ENCODE assay signal across 28 cellular contexts in genomic region chr5:151607304-151607703, GRCh38. TPM values are rescaled to one million over a fixed set of nuclear protein-coding genes. Genes with fewer than 3 reads are reported as not detected.
"Had no signal": no experiment of that assay in that cellular context is flagged by ENCODE, and none has a peak within 500 bp of the region (broad histone marks: within the 10 kb centered on the region; RNA-seq: fewer than 3 reads in every experiment).

No MANE protein-coding gene starts in this region.

- ATAC-seq: stimulated activated memory B cell treated with anti-CD40 and anti-IgM and Interleukin-4, amounts not matched to agents 10 μg/mL and 1 μg/mL and 100 μg/mL, for 72 hours; stimulated activated naive B cell treated with anti-CD40 and anti-IgM and Interleukin-4, amounts not matched to agents 10 μg/mL and 1 μg/mL and 100 μg/mL, for 72 hours; stimulated activated naive CD8-positive, alpha-beta T cell treated with anti-CD3 and anti-CD28 coated beads, Interleukin-15, amount 100 ng/mL, for 72 hours; stimulated activated naive CD8-positive, alpha-beta T cell treated with anti-CD3 and anti-CD28 coated beads, Interleukin-15, Interleukin-2, amounts not matched to agents 100 U/mL and 50 U/mL, for 24 hours; upper lobe of right lung had no signal

- H3K9me3 Mint-ChIP-seq: stimulated activated effector memory CD8-positive, alpha-beta T cell treated with anti-CD3 and anti-CD28 coated beads, Interleukin-12 subunit alpha, Interleukin-12 subunit beta, amount 100 ng/mL, for 72 hours; stimulated activated memory B cell treated with anti-CD40 and anti-IgM and Interleukin-4, amounts not matched to agents 10 μg/mL and 1 μg/mL and 100 μg/mL, for 72 hours; stimulated activated naive CD8-positive, alpha-beta T cell treated with anti-CD3 and anti-CD28 coated beads, Interleukin-15, amount 100 ng/mL, for 72 hours; stimulated activated naive CD8-positive, alpha-beta T cell treated with anti-CD3 and anti-CD28 coated beads, Interleukin-15, Interleukin-2, amounts not matched to agents 100 ng/mL and 50 ng/mL, for 24 hours; type B pancreatic cell had no signal

- H3K27ac ChIP-seq: stomach, suprapubic skin, testis, thoracic aorta, thyroid gland, tibial artery, tibial nerve, transverse colon, upper lobe of left lung, upper lobe of right lung, uterus, vagina had no signal

- H3K9me3 ChIP-seq: stomach, suprapubic skin, testis, thoracic aorta, thyroid gland, tibial artery, tibial nerve, transverse colon, upper lobe of left lung, upper lobe of right lung, uterus, vagina had no signal

- H3K27ac Mint-ChIP-seq: stimulated activated effector memory CD8-positive, alpha-beta T cell treated with anti-CD3 and anti-CD28 coated beads, Interleukin-12 subunit alpha, Interleukin-12 subunit beta, amount 100 ng/mL, for 72 hours; stimulated activated memory B cell treated with anti-CD40 and anti-IgM and Interleukin-4, amounts not matched to agents 10 μg/mL and 1 μg/mL and 100 μg/mL, for 72 hours; stimulated activated naive B cell treated with anti-CD40 and anti-IgM and Interleukin-4, amounts not matched to agents 10 μg/mL and 1 μg/mL and 100 μg/mL, for 72 hours; stimulated activated naive CD8-positive, alpha-beta T cell treated with anti-CD3 and anti-CD28 coated beads, Interleukin-15, amount 100 ng/mL, for 72 hours; stimulated activated naive CD8-positive, alpha-beta T cell treated with anti-CD3 and anti-CD28 coated beads, Interleukin-15, Interleukin-2, amounts not matched to agents 100 ng/mL and 50 ng/mL, for 24 hours; type B pancreatic cell had no signal

- H3K36me3 ChIP-seq: stomach, suprapubic skin, thoracic aorta, thyroid gland, tibial artery, tibial nerve, transverse colon, upper lobe of left lung, upper lobe of right lung, uterus, vagina had no signal

- H3K4me3 ChIP-seq: stomach, suprapubic skin, testis, thoracic aorta, thyroid gland, tibial artery, tibial nerve, transverse colon, upper lobe of left lung, upper lobe of right lung, uterus, vagina had no signal

- H3K36me3 Mint-ChIP-seq: stimulated activated memory B cell treated with anti-CD40 and anti-IgM and Interleukin-4, amounts not matched to agents 10 μg/mL and 1 μg/mL and 100 μg/mL, for 72 hours; stimulated activated naive B cell treated with anti-CD40 and anti-IgM and Interleukin-4, amounts not matched to agents 10 μg/mL and 1 μg/mL and 100 μg/mL, for 72 hours; type B pancreatic cell had no signal

- DNase-seq: stimulated activated CD4-positive, alpha-beta T cell treated with anti-CD3 and anti-CD28 coated beads, Interleukin-2, amount 100 ng/mL, for 48 hours; stimulated activated CD4-positive, alpha-beta T cell treated with anti-CD3 and anti-CD28 coated beads, Interleukin-4, amount 100 ng/mL, for 1 hour; stimulated activated CD4-positive, alpha-beta T cell treated with anti-CD3 and anti-CD28 coated beads, Interleukin-4, amount 100 ng/mL, for 24 hours; stimulated activated CD4-positive, alpha-beta T cell treated with anti-CD3 and anti-CD28 coated beads, Interleukin-4, amount 100 ng/mL, for 4 hours; stimulated activated CD8-positive, alpha-beta memory T cell treated with anti-CD3 and anti-CD28 coated beads, Interleukin-4, amount 100 ng/mL, for 48 hours; stimulated activated naive B cell treated with anti-CD40 and anti-IgM and Interleukin-4, amounts not matched to agents 10 μg/mL and 1 μg/mL and 100 μg/mL, for 72 hours; stimulated activated naive CD4-positive, alpha-beta T cell; stimulated activated naive CD4-positive, alpha-beta T cell treated with Interleukin-2 at 50 U/mL for 16 hours; stimulated activated naive CD8-positive, alpha-beta T cell treated with anti-CD3 and anti-CD28 coated beads, Interleukin-15, amount 100 ng/mL, for 72 hours; stimulated activated naive CD8-positive, alpha-beta T cell treated with anti-CD3 and anti-CD28 coated beads, Interleukin-15, Interleukin-2, amounts not matched to agents 100 U/mL and 50 U/mL, for 24 hours; stomach; substantia nigra; testis; thyroid gland; tibial artery; transverse colon; upper lobe of left lung; upper lobe of right lung; uterus had no signal

- FAIRE-seq: urothelium cell line had no signal

- H3K27me3 Mint-ChIP-seq: stimulated activated memory B cell treated with anti-CD40 and anti-IgM and Interleukin-4, amounts not matched to agents 10 μg/mL and 1 μg/mL and 100 μg/mL, for 72 hours; stimulated activated naive CD8-positive, alpha-beta T cell treated with anti-CD3 and anti-CD28 coated beads, Interleukin-15, amount 100 ng/mL, for 72 hours; stimulated activated naive CD8-positive, alpha-beta T cell treated with anti-CD3 and anti-CD28 coated beads, Interleukin-15, Interleukin-2, amounts not matched to agents 100 ng/mL and 50 ng/mL, for 24 hours had no signal

- H3K4me3 Mint-ChIP-seq: stimulated activated effector memory CD8-positive, alpha-beta T cell treated with anti-CD3 and anti-CD28 coated beads, Interleukin-12 subunit alpha, Interleukin-12 subunit beta, amount 100 ng/mL, for 72 hours; stimulated activated memory B cell treated with anti-CD40 and anti-IgM and Interleukin-4, amounts not matched to agents 10 μg/mL and 1 μg/mL and 100 μg/mL, for 72 hours; stimulated activated naive B cell treated with anti-CD40 and anti-IgM and Interleukin-4, amounts not matched to agents 10 μg/mL and 1 μg/mL and 100 μg/mL, for 72 hours; stimulated activated naive CD8-positive, alpha-beta T cell treated with anti-CD3 and anti-CD28 coated beads, Interleukin-15, amount 100 ng/mL, for 72 hours; stimulated activated naive CD8-positive, alpha-beta T cell treated with anti-CD3 and anti-CD28 coated beads, Interleukin-15, Interleukin-2, amounts not matched to agents 100 ng/mL and 50 ng/mL, for 24 hours; type B pancreatic cell had no signal

- H3K27me3 ChIP-seq: suprapubic skin, testis, thyroid gland, tibial artery, tibial nerve, transverse colon, upper lobe of left lung, upper lobe of right lung, uterus, vagina had no signal

- H3K4me1 ChIP-seq: stomach, suprapubic skin, testis, thyroid gland, tibial nerve, transverse colon, upper lobe of left lung, upper lobe of right lung, uterus, vagina had no signal

RNA-seq across cellular contexts. Expression of gene FAT2, which starts 16.2 kb away (rescaled TPM):
- total RNA-seq: transverse colon had no signal
